Comparison of ENCODE assay signal across 11 cellular contexts in genomic region chr14:48536318-48536717, GRCh38.
DNase-seq lines count a peak whose midpoint lies in the region; ATAC-seq, FAIRE-seq and TF ChIP-seq lines count a peak whose summit lies in the region.
"Had no signal": no experiment of that assay in that cellular context is flagged by ENCODE, and none has a peak within 500 bp of the region (broad histone marks: within the 10 kb centered on the region; RNA-seq: fewer than 3 reads in every experiment).

No MANE protein-coding gene starts in this region.

- 32% methylated on average over 3 of the region's 3 CpGs; no CpG with 5 or more reads in 1 of the 2 experiments for WGBS in H1 (ENCODE audit: extremely low coverage in 1 of 2, insufficient coverage in 1 of 2, insufficient read length in 1 of 2, insufficient replicate concordance in 2 of 2, low coverage in 1 of 2, low lambda C conversion rate in 2 of 2, missing lambda C conversion rate in 1 of 2), 2 experiments
- no CpG with 5 or more reads among the region's 3 CpGs for WGBS in trophoblast cell (ENCODE audit: extremely low coverage, insufficient coverage, insufficient read length)

- POLR2A ChIA-PET in H1 (lab: Charles Lee; ENCODE audit: partially characterized antibody), result no interaction called here
- POLR2A ChIA-PET in activated CD8-positive, alpha-beta T cell treated with anti-CD3 and anti-CD28 coated beads for 36 hours (lab: Charles Lee), result no interaction called here

- no peak for DNase-seq in left ventricle myocardium inferior
- DNase-seq in cardiac septum (ENCODE audit: low spot score), result no peak
- DNase-seq in NCI-H69 (lab: John Stamatoyannopoulos, UW), result peak; percentile 35
- peak; percentile 19 to 56 for DNase-seq in H1 (ENCODE audit: low read depth in 1 of 2, low spot score in 2 of 2)
- no peak for DNase-seq in trophoblast cell
- no peak for DNase-seq in activated CD8-positive, alpha-beta T cell treated with anti-CD3 and anti-CD28 coated beads for 36 hours
- no peak for DNase-seq in occipital lobe (lab: John Stamatoyannopoulos, UW)
- DNase-seq in left lung, result no peak
- DNase-seq: Calu3, NCI-H1930, ovary had no signal

- H3K36me3 ChIP-seq in left ventricle myocardium inferior (no peaks in the 10 kb centered on the region), H1 (ENCODE audit: control insufficient read depth in 2 of 4, insufficient read depth in 4 of 4, low read length in 3 of 4) (no peaks in the 10 kb centered on the region), trophoblast cell (ENCODE audit: control insufficient read depth in 1 of 2, insufficient read depth in 2 of 2, low read length in 2 of 2) (no peaks in the 10 kb centered on the region), left lung (no peaks in the 10 kb centered on the region)
- H3K36me3 ChIP-seq: ovary had no signal

- no peak overlapping the region for H3K9ac ChIP-seq in H1 (replicated peaks in 1 of 4; ENCODE audit: extremely low read depth in 1 of 4, low read depth in 3 of 4, low read length in 3 of 4)
- H3K9ac ChIP-seq in trophoblast cell (ENCODE audit: low read length), result no peak overlapping the region

- H3K27ac Mint-ChIP-seq in activated CD8-positive, alpha-beta T cell treated with anti-CD3 and anti-CD28 coated beads for 36 hours, result no peak overlapping the region

- no peaks in the 10 kb centered on the region for H3K4me1 Mint-ChIP-seq in activated CD8-positive, alpha-beta T cell treated with anti-CD3 and anti-CD28 coated beads for 36 hours (ENCODE audit: low read depth)

- H3K4me3 Mint-ChIP-seq in activated CD8-positive, alpha-beta T cell treated with anti-CD3 and anti-CD28 coated beads for 36 hours, result no peak overlapping the region

- H3K36me3 Mint-ChIP-seq in activated CD8-positive, alpha-beta T cell treated with anti-CD3 and anti-CD28 coated beads for 36 hours (ENCODE audit: low read depth), result no peaks in the 10 kb centered on the region

- H3K14ac ChIP-seq in H1 (ENCODE audit: insufficient read length) (no peak overlapping the region), trophoblast cell (ENCODE audit: low read length) (no peak overlapping the region)

- peak overlapping the region; percentile 12; the same call in 1 of the 2 replicates for H2AFZ ChIP-seq in H1 (ENCODE audit: low read length)
- peak overlapping the region; percentile 58 for H2AFZ ChIP-seq in trophoblast cell (ENCODE audit: insufficient read depth, low read length, poor library complexity)

- H3K56ac ChIP-seq in H1 (replicated peaks; ENCODE audit: insufficient read length, low read depth, low read length), result no peak overlapping the region

- H4K5ac ChIP-seq in H1 (ENCODE audit: insufficient read length, low read depth, low read length), result no peak overlapping the region

- no peaks in the 10 kb centered on the region for H3K27me3 ChIP-seq in left ventricle myocardium inferior (ENCODE audit: low read depth)
- no peaks in the 10 kb centered on the region for H3K27me3 ChIP-seq in H1 (replicated peaks in 1 of 4; ENCODE audit: control insufficient read depth in 3 of 4, extremely low read depth in 1 of 4, insufficient read depth in 3 of 4, low read length in 3 of 4)
- no peaks in the 10 kb centered on the region for H3K27me3 ChIP-seq in trophoblast cell (ENCODE audit: insufficient read depth, low read length)
- H3K27me3 ChIP-seq in left lung, result no peaks in the 10 kb centered on the region
- H3K27me3 ChIP-seq: ovary had no signal

- H3K4ac ChIP-seq in H1 (replicated peaks; ENCODE audit: insufficient read length, low read depth, low read length), result no peak overlapping the region
- H3K4ac ChIP-seq in trophoblast cell (ENCODE audit: low read depth, low read length), result no peak overlapping the region

- H4K20me1 ChIP-seq in H1 (replicated peaks in 1 of 2; ENCODE audit: control insufficient read depth in 1 of 2, insufficient read depth in 2 of 2, low read length in 2 of 2), result no peaks in the 10 kb centered on the region

- no peak for ATAC-seq in activated CD8-positive, alpha-beta T cell treated with anti-CD3 and anti-CD28 coated beads for 36 hours
- ATAC-seq in left lung, result no peak

- TF ChIP-seq EP300 in H1 (IDR thresholded peaks at IDR 0.05; ENCODE audit: borderline replicate concordance in 1 of 2, low read depth in 2 of 2, low read length in 2 of 2), result no peak

- H4K8ac ChIP-seq in H1 (ENCODE audit: extremely low read depth, insufficient read depth, low read length), result no peak overlapping the region
- H4K8ac ChIP-seq in trophoblast cell (ENCODE audit: low read depth, low read length), result no peak overlapping the region

- H3K79me1 ChIP-seq in H1 (ENCODE audit: low read depth, low read length) (no peaks in the 10 kb centered on the region), trophoblast cell (ENCODE audit: low read length) (no peaks in the 10 kb centered on the region)

- H3K18ac ChIP-seq in H1 (ENCODE audit: extremely low read depth, low read length), result no peak overlapping the region
- H3K18ac ChIP-seq in trophoblast cell (ENCODE audit: low read length), result no peak overlapping the region

- H2BK5ac ChIP-seq in H1 (ENCODE audit: low read depth, low read length), result no peak overlapping the region
- H2BK5ac ChIP-seq in trophoblast cell (ENCODE audit: low read depth, low read length, poor library complexity), result no peak overlapping the region

- H2BK15ac ChIP-seq in H1 (ENCODE audit: low read length), result no peak overlapping the region

- H3K9me3 Mint-ChIP-seq in activated CD8-positive, alpha-beta T cell treated with anti-CD3 and anti-CD28 coated beads for 36 hours, result no peaks in the 10 kb centered on the region

- peak; percentile 97 for FAIRE-seq in H1 (lab: Jason Lieb, UNC)

- no peak overlapping the region for H3K4me3 ChIP-seq in left ventricle myocardium inferior
- H3K4me3 ChIP-seq in H1 (ENCODE audit: extremely low read depth in 1 of 4, insufficient read depth in 2 of 4, low read depth in 3 of 4, low read length in 4 of 4), result no peak overlapping the region
- no peak overlapping the region for H3K4me3 ChIP-seq in trophoblast cell (ENCODE audit: low read depth, low read length)
- no peak overlapping the region for H3K4me3 ChIP-seq in left lung
- H3K4me3 ChIP-seq: ovary had no signal

- H3K4me2 ChIP-seq in H1 (ENCODE audit: insufficient read depth in 1 of 2, low read depth in 2 of 2, low read length in 2 of 2) (no peak overlapping the region), trophoblast cell (ENCODE audit: low read length) (no peak overlapping the region)

- H3K27ac ChIP-seq in left ventricle myocardium inferior (replicated peaks), result no peak overlapping the region
- no peak overlapping the region for H3K27ac ChIP-seq in H1 (ENCODE audit: low read depth, low read length)
- H3K27ac ChIP-seq in trophoblast cell (ENCODE audit: low read depth, low read length), result no peak overlapping the region
- no peak overlapping the region for H3K27ac ChIP-seq in left lung
- H3K27ac ChIP-seq: ovary had no signal

- H2AK5ac ChIP-seq in H1 (ENCODE audit: low read depth, low read length) (no peak overlapping the region), trophoblast cell (ENCODE audit: low read length) (no peak overlapping the region)

- TF ChIP-seq POLR2A in H1 (IDR thresholded peaks at IDR 0.05; ENCODE audit: control extremely low read depth in 1 of 2, low read depth in 2 of 2, low read length in 2 of 2), result no peak

- CTCF ChIA-PET in H1 (lab: Charles Lee; ENCODE audit: partially characterized antibody), result interaction anchor here (0.8 to 1.3 kb wide), 5 partner anchors 11 to 229 kb away, joined by 3 to 5 read pairs (median 3); no protein-coding TSS in a partner anchor
- CTCF ChIA-PET in activated CD8-positive, alpha-beta T cell treated with anti-CD3 and anti-CD28 coated beads for 36 hours (lab: Charles Lee), result no interaction called here

- no peak overlapping the region for H2BK20ac ChIP-seq in H1 (ENCODE audit: low read length)

- intact Hi-C loops in left ventricle myocardium inferior (cut with micrococcal nuclease) (no loop called here), cardiac septum (cut with DNase I) (no loop called here), left lung (cut with DNase I) (no loop called here)
- intact Hi-C loops in activated CD8-positive, alpha-beta T cell treated with anti-CD3 and anti-CD28 coated beads for 36 hours (cut with micrococcal nuclease), result no loop called here

- no peak overlapping the region for H4K12ac ChIP-seq in trophoblast cell (ENCODE audit: low read depth, low read length)

- no peaks in the 10 kb centered on the region for H3K23me2 ChIP-seq in H1 (ENCODE audit: low read depth, low read length)

- peak; percentile 10 for TF ChIP-seq CTCF in left ventricle myocardium inferior (IDR thresholded peaks at IDR 0.05; ENCODE audit: borderline replicate concordance)
- TF ChIP-seq CTCF in H1 (IDR thresholded peaks at IDR 0.05; ENCODE audit: control extremely low read depth in 1 of 3, insufficient read depth in 1 of 3, low read depth in 1 of 3, low read length in 3 of 3), result peak; percentile 47 to 75 (median 58)
- no peak for TF ChIP-seq CTCF in activated CD8-positive, alpha-beta T cell treated with anti-CD3 and anti-CD28 coated beads for 36 hours (IDR thresholded peaks at IDR 0.05)
- no peak for TF ChIP-seq CTCF in left lung (IDR thresholded peaks at IDR 0.05)

- H3K79me2 ChIP-seq in H1 (ENCODE audit: control insufficient read depth in 1 of 2, insufficient read depth in 2 of 2, low read length in 2 of 2) (no peaks in the 10 kb centered on the region), trophoblast cell (ENCODE audit: control insufficient read depth, insufficient read depth, low read length, poor library complexity) (no peaks in the 10 kb centered on the region)

- H4K91ac ChIP-seq in H1 (replicated peaks; ENCODE audit: insufficient read length, low read length), result no peak overlapping the region
- H4K91ac ChIP-seq in trophoblast cell (ENCODE audit: low read depth, low read length), result no peak overlapping the region

- H3K27me3 Mint-ChIP-seq in activated CD8-positive, alpha-beta T cell treated with anti-CD3 and anti-CD28 coated beads for 36 hours, result no peaks in the 10 kb centered on the region

- H3K4me1 ChIP-seq in left ventricle myocardium inferior (no peaks in the 10 kb centered on the region), H1 (replicated peaks in 1 of 4; ENCODE audit: control insufficient read depth in 3 of 4, insufficient read depth in 4 of 4, low read length in 3 of 4) (no peaks in the 10 kb centered on the region), trophoblast cell (ENCODE audit: control insufficient read depth in 1 of 2, insufficient read depth in 2 of 2, low read length in 2 of 2) (no peaks in the 10 kb centered on the region), left lung (no peaks in the 10 kb centered on the region)

- peaks cover 8% of the 10 kb centered on the region for H3K9me3 ChIP-seq in left ventricle myocardium inferior (replicated peaks)
- no peaks in the 10 kb centered on the region for H3K9me3 ChIP-seq in H1 (ENCODE audit: insufficient read depth in 2 of 2, low read depth in 1 of 2, low read length in 1 of 2)
- no peaks in the 10 kb centered on the region for H3K9me3 ChIP-seq in trophoblast cell (ENCODE audit: insufficient read depth, low read depth, low read length)
- H3K9me3 ChIP-seq in left lung, result peaks cover 2 to 4% of the 10 kb centered on the region in 2 donors
- H3K9me3 ChIP-seq: ovary had no signal

- H2BK120ac ChIP-seq in H1 (replicated peaks; ENCODE audit: low read depth, low read length) (no peak overlapping the region), trophoblast cell (ENCODE audit: insufficient read depth, low read length, poor library complexity) (no peak overlapping the region)

- TF ChIP-seq RAD21 in H1 (IDR thresholded peaks at IDR 0.05 in 1 of 2, conservative IDR thresholded peaks at IDR 0.05 in 1 of 2; ENCODE audit: low read depth in 2 of 2, low read length in 2 of 2), result peak; percentile 63 to 80

- H3K23ac ChIP-seq in H1 (ENCODE audit: insufficient read length), result no peak overlapping the region
- no peak overlapping the region for H3K23ac ChIP-seq in trophoblast cell (ENCODE audit: low read length)

- H2BK12ac ChIP-seq in H1 (ENCODE audit: low read depth, low read length), result no peak overlapping the region
- no peak overlapping the region for H2BK12ac ChIP-seq in trophoblast cell (ENCODE audit: low read length)

Comparison
In these comparisons a context has a peak if more than half of its experiments do, and no peak if none do; other contexts are left out.
1. DNase-seq: peak in NCI-H69 (single experiment) and H1 (2 of 2); none in left ventricle myocardium inferior (single experiment), cardiac septum (single experiment), trophoblast cell (0 of 2), activated CD8-positive, alpha-beta T cell treated with anti-CD3 and anti-CD28 coated beads for 36 hours (single experiment), occipital lobe (single experiment) and left lung (0 of 2).
2. CTCF ChIP-seq: peak in left ventricle myocardium inferior (single experiment) and H1 (3 of 3); none in activated CD8-positive, alpha-beta T cell treated with anti-CD3 and anti-CD28 coated beads for 36 hours (single experiment) and left lung (0 of 2).